Comparison of ENCODE assay signal across 8 cellular contexts in the genomic region with DNA sequence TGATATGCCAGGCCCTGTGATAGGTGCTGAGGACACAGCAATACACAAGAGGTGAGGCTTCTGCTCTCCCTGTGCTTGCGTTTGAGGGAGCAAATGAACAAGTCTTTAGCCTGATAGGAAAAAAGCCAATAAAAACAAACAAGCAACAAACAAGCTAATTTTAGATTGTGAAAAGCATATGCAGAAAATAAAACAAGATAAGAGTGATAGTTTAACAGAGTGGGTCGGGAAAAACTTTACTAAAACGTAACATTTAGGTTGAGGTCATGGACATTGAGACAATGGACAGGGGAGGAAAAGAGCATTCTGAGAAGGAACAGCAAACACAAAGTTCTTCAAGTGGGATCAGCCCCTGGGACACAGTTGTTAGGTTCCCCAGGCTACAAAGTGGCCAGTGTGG. TPM values are rescaled to one million over a fixed set of nuclear protein-coding genes. Genes with fewer than 3 reads are reported as not detected.
A peak's percentile ranks its signal among the peaks of the same experiment; 100 is the strongest.
DNase-seq lines count a peak whose midpoint lies in the region; ATAC-seq and TF ChIP-seq lines count a peak whose summit lies in the region.

No MANE protein-coding gene starts in this region.

- H3K36me3 Mint-ChIP-seq in Caco-2 (ENCODE audit: insufficient read depth, unreplicated experiment) = peaks cover 14% of the 10 kb centered on the region
- H3K36me3 Mint-ChIP-seq in effector memory CD8-positive, alpha-beta T cell (ENCODE audit: insufficient read depth) = peaks cover 3% of the 10 kb centered on the region

- no peak for ATAC-seq in effector memory CD8-positive, alpha-beta T cell (replicated peaks)
- ATAC-seq in GM21360 (IDR thresholded peaks at IDR 0.05; ENCODE audit: unreplicated experiment) = no peak
- ATAC-seq in HG03108 (IDR thresholded peaks at IDR 0.05; ENCODE audit: unreplicated experiment) = no peak

- H3K4me1 Mint-ChIP-seq in Caco-2 (ENCODE audit: low read depth, unreplicated experiment) = peaks cover 32% of the 10 kb centered on the region
- H3K4me1 Mint-ChIP-seq in effector memory CD8-positive, alpha-beta T cell (ENCODE audit: low read depth in 2 of 2) = peaks cover 33 to 44% of the 10 kb centered on the region in 2 donors

- H3K4me1 ChIP-seq in Caco-2 = peaks cover 40% of the 10 kb centered on the region
- H3K4me1 ChIP-seq in Peyer's patch = peaks cover 0 to 79% (median 21%) of the 10 kb centered on the region in 4 donors
- peaks cover 40% of the 10 kb centered on the region for H3K4me1 ChIP-seq in rectal smooth muscle tissue (ENCODE audit: control insufficient read depth, insufficient read depth, low read length)

- POLR2A ChIA-PET in Caco-2 (lab: Charles Lee) = interaction anchor here (1.2 to 1.8 kb wide), 2 partner anchors 24 to 82 kb away, joined by 6 to 26 read pairs; partner anchors contain the start of genes DCTN4 and RBM22

- peak overlapping the region; percentile 40 for H3K4me3 Mint-ChIP-seq in Caco-2 (ENCODE audit: unreplicated experiment)
- peak overlapping the region; percentile 57 to 69 for H3K4me3 Mint-ChIP-seq in effector memory CD8-positive, alpha-beta T cell

- CTCF ChIA-PET in Caco-2 (lab: Charles Lee) = interaction anchor here (0.8 to 1.4 kb wide), 4 partner anchors 19 to 127 kb away, joined by 3 to 9 read pairs (median 4); partner anchors contain the start of genes DCTN4 and IRGM

- H3K27ac Mint-ChIP-seq in Caco-2 (ENCODE audit: unreplicated experiment) = peak overlapping the region; percentile 61
- peak overlapping the region; percentile 72 to 90 for H3K27ac Mint-ChIP-seq in effector memory CD8-positive, alpha-beta T cell

- no peaks in the 10 kb centered on the region for H3K9me3 ChIP-seq in Caco-2
- H3K9me3 ChIP-seq in Peyer's patch = no peaks in the 10 kb centered on the region

- intact Hi-C loops in Caco-2 (cut with micrococcal nuclease; ENCODE audit: unreplicated experiment) = loop anchor here (1.0 kb wide), 2 partner anchors 18 to 82 kb away; partner anchors contain the start of gene RBM22

- DNase-seq in Caco-2 (no peak), Peyer's patch (no peak), cortex of kidney (lab: John Stamatoyannopoulos, UW) (no peak)
- DNase-seq in effector memory CD8-positive, alpha-beta T cell = no peak
- DNase-seq in stimulated activated CD4-positive, alpha-beta T cell treated with anti-CD3 and anti-CD28 coated beads, Interleukin-4, amount 100 ng/mL, for 4 hours = no peak

- H3K27me3 ChIP-seq in Caco-2 (replicated peaks; ENCODE audit: control insufficient read depth, insufficient read depth, low read length) = no peaks in the 10 kb centered on the region
- no peaks in the 10 kb centered on the region for H3K27me3 ChIP-seq in Peyer's patch
- H3K27me3 ChIP-seq in rectal smooth muscle tissue (ENCODE audit: control insufficient read depth, insufficient read depth, low read length) = no peaks in the 10 kb centered on the region

- TF ChIP-seq POLR2A in Peyer's patch (IDR thresholded peaks at IDR 0.05) = no peak

- peak overlapping the region; percentile 43 for H3K9ac ChIP-seq in rectal smooth muscle tissue (ENCODE audit: low read length)

- H3K4me3 ChIP-seq in Caco-2 (ENCODE audit: low read depth, low read length) (no peak overlapping the region), Peyer's patch (peak overlapping the region in 1 of 4 donors; percentile 15), rectal smooth muscle tissue (ENCODE audit: low read length) (peak overlapping the region; percentile 47)

- no peaks in the 10 kb centered on the region for H3K36me3 ChIP-seq in Caco-2 (ENCODE audit: control insufficient read depth, insufficient read depth, low read length)
- H3K36me3 ChIP-seq in Peyer's patch = no peaks in the 10 kb centered on the region
- no peaks in the 10 kb centered on the region for H3K36me3 ChIP-seq in rectal smooth muscle tissue (ENCODE audit: control insufficient read depth, insufficient read depth, low read length)

- no TSS peak for BruUV-seq in Caco-2 (replicated peaks; lab: Mats Ljungman, UMichigan)

- H3K27ac ChIP-seq in Peyer's patch (peak overlapping the region; percentile 78 to 95 (median 88)), rectal smooth muscle tissue (ENCODE audit: low read depth, low read length) (peak overlapping the region; percentile 82)

- peaks cover 10% of the 10 kb centered on the region for H3K9me3 Mint-ChIP-seq in Caco-2 (ENCODE audit: unreplicated experiment)
- H3K9me3 Mint-ChIP-seq in effector memory CD8-positive, alpha-beta T cell = no peaks in the 10 kb centered on the region

- TF ChIP-seq CTCF in Caco-2 (IDR thresholded peaks at IDR 0.05; ENCODE audit: insufficient read depth in 1 of 2, low read depth in 1 of 2, low read length in 1 of 2, severe bottlenecking in 1 of 2, unreplicated experiment in 1 of 2) (no peak), Peyer's patch (IDR thresholded peaks at IDR 0.05) (no peak)

- no peaks in the 10 kb centered on the region for H3K27me3 Mint-ChIP-seq in Caco-2 (ENCODE audit: insufficient read depth, unreplicated experiment)
- no peaks in the 10 kb centered on the region for H3K27me3 Mint-ChIP-seq in effector memory CD8-positive, alpha-beta T cell

RNA-seq across cellular contexts. Expression of gene SMIM3, which starts 4.3 kb away (rescaled TPM):
- 19.2 and 19.4 TPM in 2 replicates for total RNA-seq in Caco-2 (2022)
- total RNA-seq in Peyer's patch = 10 to 100 TPM; 12.7 to 82.5 (median 23.6) TPM

RNA-seq across cellular contexts. Expression of gene DCTN4, which starts 24.0 kb away (rescaled TPM):
- total RNA-seq in Caco-2 (2022) = 55.8 and 62.2 TPM in 2 replicates
- total RNA-seq in Peyer's patch = 10 to 100 TPM; 41.7 to 75.9 (median 54.1) TPM
